Comparison of ENCODE assay signal across 1 cellular context in genomic region chr6:31158140-31158862, GRCh38.
TF ChIP-seq lines count a peak whose summit lies in the region.

TSS of gene TCF19 (plus strand) at chr6:31158589. CDS start at chr6:31159470, 881 bp downstream.

TF ChIP-seq in K562, 482 proteins besides CTCF, POLR2A, EP300 and RAD21 (continued from another document and continues in another):
- TF ChIP-seq PATZ1 (CRISPR knock-in tag; IDR thresholded peaks at IDR 0.05; ENCODE audit: borderline replicate concordance) (no peak), E4F1 (CRISPR knock-in tag; IDR thresholded peaks at IDR 0.05; ENCODE audit: borderline replicate concordance) (no peak), GTF3C2 (IDR thresholded peaks at IDR 0.05; ENCODE audit: borderline replicate concordance, extremely low read depth, insufficient read length) (no peak), NELFE (IDR thresholded peaks at IDR 0.05; ENCODE audit: insufficient read depth, insufficient read length) (no peak), SREBF2 (CRISPR knock-in tag; IDR thresholded peaks at IDR 0.05) (no peak), MAZ (CRISPR knock-in tag; conservative IDR thresholded peaks at IDR 0.05 in 1 of 2, IDR thresholded peaks at IDR 0.05 in 1 of 2) (peak; percentile 87 to 94), GATA2 (CRISPR knock-in tag; IDR thresholded peaks at IDR 0.05) (no peak), MTA1 (IDR thresholded peaks at IDR 0.05; ENCODE audit: borderline replicate concordance) (no peak), DDX20 (tag; IDR thresholded peaks at IDR 0.05; ENCODE audit: low read depth) (no peak), CBX3 (IDR thresholded peaks at IDR 0.05; ENCODE audit: borderline replicate concordance in 1 of 2, low read length in 2 of 2) (no peak), ARID3B (CRISPR knock-in tag; IDR thresholded peaks at IDR 0.05; ENCODE audit: borderline replicate concordance) (no peak), HMGXB4 (CRISPR knock-in tag; IDR thresholded peaks at IDR 0.05) (no peak), HMG20A (CRISPR knock-in tag; conservative IDR thresholded peaks at IDR 0.05) (no peak), ZNF253 (CRISPR knock-in tag; conservative IDR thresholded peaks at IDR 0.05) (no peak), FUS (optimal IDR thresholded peaks at IDR 0.05; ENCODE audit: low read depth, low read length) (no peak), EHMT2 (IDR thresholded peaks at IDR 0.05) (0 out of 2 replicates have a peak, but pooled peaks have one; percentile 28), ADNP (tag; IDR thresholded peaks at IDR 0.05) (no peak), HSF4 (CRISPR knock-in tag; IDR thresholded peaks at IDR 0.05; ENCODE audit: borderline replicate concordance) (no peak), ZNF134 (CRISPR knock-in tag; conservative IDR thresholded peaks at IDR 0.05) (no peak), STAT5A (IDR thresholded peaks at IDR 0.05; ENCODE audit: borderline replicate concordance, low read length) (no peak), ZNF143 (CRISPR knock-in tag; IDR thresholded peaks at IDR 0.05) (no peak), ZKSCAN3 (CRISPR knock-in tag; IDR thresholded peaks at IDR 0.05) (no peak), FOXA3 (CRISPR knock-in tag; conservative IDR thresholded peaks at IDR 0.05 in 1 of 2, IDR thresholded peaks at IDR 0.05 in 1 of 2) (no peak), PTTG1 (tag; IDR thresholded peaks at IDR 0.05; ENCODE audit: low read depth) (no peak), TAL1 (IDR thresholded peaks at IDR 0.05) (no peak), POLR2AphosphoS5 (IDR thresholded peaks at IDR 0.05; ENCODE audit: control insufficient read depth, insufficient read depth, low read depth, low read length) (peak; percentile 58; the same call in 1 of the 2 replicates), MLLT1 (IDR thresholded peaks at IDR 0.05) (peak in 1 of 2 experiments; percentile 69; a peak in 1 of 4 replicates), CBFA2T2 (conservative IDR thresholded peaks at IDR 0.05) (no peak), FIP1L1 (IDR thresholded peaks at IDR 0.05; ENCODE audit: low read depth, low read length, poor library complexity, severe bottlenecking) (peak; percentile 43), ZBTB5 (IDR thresholded peaks at IDR 0.05) (no peak), CTBP1 (IDR thresholded peaks at IDR 0.05; ENCODE audit: borderline replicate concordance) (peak; percentile 96), CHAMP1 (IDR thresholded peaks at IDR 0.05) (no peak), TGIF2 (CRISPR knock-in tag; IDR thresholded peaks at IDR 0.05) (peak; percentile 83; the same call in 1 of the 2 replicates), SRF (CRISPR knock-in tag; IDR thresholded peaks at IDR 0.05) (peak in 1 of 2 experiments; percentile 71; a peak in 2 of 4 replicates), CBX8 (IDR thresholded peaks at IDR 0.05; ENCODE audit: borderline replicate concordance, extremely low read depth, low read depth, low read length, poor library complexity, severe bottlenecking) (no peak), TARDBP (IDR thresholded peaks at IDR 0.05) (no peak; the same call in 1 of the 2 replicates), ZKSCAN1 (IDR thresholded peaks at IDR 0.05; ENCODE audit: low read depth, low read length) (peak; percentile 70), ELF1 (tag; IDR thresholded peaks at IDR 0.05) (no peak)
